24 cellular contexts compared by ENCODE assay signal in the genomic region with DNA sequence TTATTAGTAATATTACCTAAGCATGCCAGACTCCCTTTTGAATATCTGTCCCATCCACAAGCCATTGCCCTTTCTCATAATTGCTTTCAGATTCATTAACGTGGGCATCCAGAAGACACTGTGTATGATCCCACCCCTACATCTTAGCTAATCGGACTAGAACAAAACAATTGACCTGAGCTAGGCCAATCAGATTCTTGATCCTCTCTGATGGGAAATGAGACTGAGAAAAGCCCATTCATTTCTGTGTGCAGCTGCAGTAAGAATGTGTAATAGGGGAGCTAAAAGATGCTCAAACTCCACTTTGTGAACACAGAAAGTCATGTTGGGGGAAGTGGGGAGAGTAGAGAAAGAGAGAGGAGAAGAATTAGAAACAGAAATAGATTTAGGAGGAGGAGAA.
DNase-seq lines count a peak whose midpoint lies in the region; ATAC-seq and TF ChIP-seq lines count a peak whose summit lies in the region.
"Had no signal": no experiment of that assay in that cellular context is flagged by ENCODE, and none has a peak within 500 bp of the region (broad histone marks: within the 10 kb centered on the region; RNA-seq: fewer than 3 reads in every experiment).

No MANE protein-coding gene starts in this region.

- no peak overlapping the region for H3K27ac Mint-ChIP-seq in neural progenitor cell
- no peak overlapping the region for H3K27ac Mint-ChIP-seq in activated T-cell treated with anti-CD3 and anti-CD28 coated beads, Interleukin-2, amount 50 U/mL, for 72 hours
- H3K27ac Mint-ChIP-seq: B cell; CD4-positive, alpha-beta T cell; CD8-positive, alpha-beta T cell had no signal

- no peak overlapping the region for H2AFZ ChIP-seq in OCI-LY3 (ENCODE audit: low read depth, low read length)
- peak overlapping the region; percentile 55 for H2AFZ ChIP-seq in neural progenitor cell (replicated peaks)

- H3K36me3 Mint-ChIP-seq in neural progenitor cell: no peaks in the 10 kb centered on the region
- no peaks in the 10 kb centered on the region for H3K36me3 Mint-ChIP-seq in activated T-cell treated with anti-CD3 and anti-CD28 coated beads, Interleukin-2, amount 50 U/mL, for 72 hours (ENCODE audit: insufficient read depth in 2 of 2)
- H3K36me3 Mint-ChIP-seq: CD8-positive, alpha-beta T cell had no signal

- H3K4me3 ChIP-seq in OCI-LY3 (ENCODE audit: low read length) (no peak overlapping the region), neural progenitor cell (no peak overlapping the region)
- H3K4me3 ChIP-seq: A549; BLaER1 treated with 17β-estradiol and CSF1 and Interleukin-3, amounts not matched to agents 10 nM and 100 nM had no signal

- TF ChIP-seq CTCF in OCI-LY3 (IDR thresholded peaks at IDR 0.05; ENCODE audit: low read depth, low read length) (no peak), neural progenitor cell (IDR thresholded peaks at IDR 0.05) (no peak), GM13977 (IDR thresholded peaks at IDR 0.05; ENCODE audit: extremely low read depth, insufficient read depth, missing control alignments) (no peak)

- no peaks in the 10 kb centered on the region for H3K79me2 ChIP-seq in OCI-LY3 (ENCODE audit: low read length)
- no peaks in the 10 kb centered on the region for H3K79me2 ChIP-seq in neural progenitor cell (ENCODE audit: low read depth)

- peak; percentile 70 for ATAC-seq in GM18868 (IDR thresholded peaks at IDR 0.05; ENCODE audit: unreplicated experiment)
- no peak for ATAC-seq in activated T-cell treated with anti-CD3 and anti-CD28 coated beads, Interleukin-2, amount 50 U/mL, for 72 hours (replicated peaks in 1 of 2)
- ATAC-seq in HG03108 (IDR thresholded peaks at IDR 0.05; ENCODE audit: unreplicated experiment): no peak
- ATAC-seq: A549; CD8-positive, alpha-beta T cell had no signal

- no peak overlapping the region for H3K4me3 Mint-ChIP-seq in neural progenitor cell
- no peak overlapping the region for H3K4me3 Mint-ChIP-seq in activated T-cell treated with anti-CD3 and anti-CD28 coated beads, Interleukin-2, amount 50 U/mL, for 72 hours
- H3K4me3 Mint-ChIP-seq: B cell; CD4-positive, alpha-beta T cell; CD8-positive, alpha-beta T cell had no signal

- DNase-seq in NCI-H82 (lab: John Stamatoyannopoulos, UW) (peak; percentile 82), neural progenitor cell (ENCODE audit: low spot score) (no peak), GM13977 (ENCODE audit: low spot score) (no peak)
- no peak for DNase-seq in activated T-cell treated with anti-CD3 and anti-CD28 coated beads, Interleukin-2, amount 50 U/mL, for 72 hours
- DNase-seq: AML-193; Caco-2; Calu3; CD4-positive, alpha-beta T cell; CD8-positive, alpha-beta T cell; DMS 273 treated with DMSO at 0.1 percent for 48 hours; DMS153; DMS53; DMS79; DND-41; EL; GDM1 had no signal

- H3K4me1 ChIP-seq in OCI-LY3 (ENCODE audit: low read length) (peaks cover 10% of the 10 kb centered on the region), neural progenitor cell (peaks cover 17% of the 10 kb centered on the region)
- H3K4me1 ChIP-seq: A549; BLaER1 treated with 17β-estradiol and CSF1 and Interleukin-3, amounts not matched to agents 10 nM and 100 nM; Caco-2 had no signal

- peaks cover 17% of the 10 kb centered on the region for H3K4me1 Mint-ChIP-seq in neural progenitor cell
- H3K4me1 Mint-ChIP-seq in activated T-cell treated with anti-CD3 and anti-CD28 coated beads, Interleukin-2, amount 50 U/mL, for 72 hours (ENCODE audit: low read depth): no peaks in the 10 kb centered on the region
- H3K4me1 Mint-ChIP-seq: B cell had no signal

- H3K4me2 ChIP-seq in OCI-LY3 (ENCODE audit: low read length) (peak overlapping the region; percentile 17; the same call in 1 of the 2 replicates), neural progenitor cell (no peak overlapping the region)
- H3K4me2 ChIP-seq: A549; BLaER1 treated with 17β-estradiol and CSF1 and Interleukin-3, amounts not matched to agents 10 nM and 100 nM had no signal

- in situ Hi-C loops in GM13977 (cut with MboI; ENCODE audit: low pct_unique_long_range_greater_than_20kb, low sequenced_read_pairs, unreplicated experiment): no loop called here

- H3K27ac ChIP-seq in OCI-LY3 (ENCODE audit: low read length): no peak overlapping the region
- no peak overlapping the region for H3K27ac ChIP-seq in neural progenitor cell
- H3K27ac ChIP-seq: 22Rv1; A549; BLaER1 treated with 17β-estradiol and CSF1 and Interleukin-3, amounts not matched to agents 10 nM and 100 nM; C4-2B had no signal

- H3F3A ChIP-seq in neural progenitor cell (ENCODE audit: low read depth): peaks cover 8% of the 10 kb centered on the region

- H3K9me3 ChIP-seq in OCI-LY3 (ENCODE audit: insufficient read depth, low read length) (no peaks in the 10 kb centered on the region), neural progenitor cell (ENCODE audit: low read depth) (no peaks in the 10 kb centered on the region)
- H3K9me3 ChIP-seq: A549; BLaER1 treated with 17β-estradiol and CSF1 and Interleukin-3, amounts not matched to agents 10 nM and 100 nM; Caco-2 had no signal

- no peaks in the 10 kb centered on the region for H3K9me3 Mint-ChIP-seq in neural progenitor cell
- H3K9me3 Mint-ChIP-seq in activated T-cell treated with anti-CD3 and anti-CD28 coated beads, Interleukin-2, amount 50 U/mL, for 72 hours: peaks cover 2 to 5% of the 10 kb centered on the region in 2 donors
- H3K9me3 Mint-ChIP-seq: CD8-positive, alpha-beta T cell had no signal

- H3K36me3 ChIP-seq in OCI-LY3 (replicated peaks; ENCODE audit: low read depth, low read length) (no peaks in the 10 kb centered on the region), neural progenitor cell (no peaks in the 10 kb centered on the region)
- H3K36me3 ChIP-seq: BLaER1 treated with 17β-estradiol and CSF1 and Interleukin-3, amounts not matched to agents 10 nM and 100 nM had no signal

- no peak overlapping the region for H3K9ac ChIP-seq in OCI-LY3 (ENCODE audit: low read length)
- H3K9ac ChIP-seq in neural progenitor cell: no peak overlapping the region
- H3K9ac ChIP-seq: BLaER1 treated with 17β-estradiol and CSF1 and Interleukin-3, amounts not matched to agents 10 nM and 100 nM had no signal

- no peaks in the 10 kb centered on the region for H4K20me1 ChIP-seq in OCI-LY3 (ENCODE audit: insufficient read depth, low read length)
- no peaks in the 10 kb centered on the region for H4K20me1 ChIP-seq in neural progenitor cell (ENCODE audit: low read depth)
- H4K20me1 ChIP-seq: BLaER1 treated with 17β-estradiol and CSF1 and Interleukin-3, amounts not matched to agents 10 nM and 100 nM had no signal

- H3K27me3 ChIP-seq in OCI-LY3 (ENCODE audit: low read depth, low read length) (no peaks in the 10 kb centered on the region), neural progenitor cell (no peaks in the 10 kb centered on the region)
- H3K27me3 ChIP-seq: BLaER1 treated with 17β-estradiol and CSF1 and Interleukin-3, amounts not matched to agents 10 nM and 100 nM had no signal

- peaks cover 3% of the 10 kb centered on the region for H3K27me3 Mint-ChIP-seq in neural progenitor cell (ENCODE audit: insufficient read depth, low read depth)
- peaks cover 5% of the 10 kb centered on the region for H3K27me3 Mint-ChIP-seq in activated T-cell treated with anti-CD3 and anti-CD28 coated beads, Interleukin-2, amount 50 U/mL, for 72 hours (ENCODE audit: low read depth)
- H3K27me3 Mint-ChIP-seq: B cell had no signal
